In genomic region chr12:7018350-7019042, GRCh38 we compare ENCODE assay signal across 1 cellular context.
TF ChIP-seq lines count a peak whose summit lies in the region.

LPCAT3 (minus strand) TSS chr12:7018476; CDS start chr12:7018424, 52 bp downstream.

TF ChIP-seq in HepG2, 621 proteins besides CTCF, POLR2A, EP300 and RAD21 (continued from another document and continues in another):
- TF ChIP-seq DDIT3 (CRISPR knock-in tag; IDR thresholded peaks at IDR 0.05): no peak
- TF ChIP-seq ERF (CRISPR knock-in tag; IDR thresholded peaks at IDR 0.05): peak; percentile 77
- TF ChIP-seq NFKBIZ (CRISPR knock-in tag; IDR thresholded peaks at IDR 0.05): 0 out of 2 replicates have a peak, but pooled peaks have one; percentile 54
- TF ChIP-seq CBX5 (CRISPR knock-in tag; IDR thresholded peaks at IDR 0.05; ENCODE audit: borderline replicate concordance): no peak
- 0 out of 2 replicates have a peak, but pooled peaks have one; percentile 49 for TF ChIP-seq ZFP82 (CRISPR knock-in tag; IDR thresholded peaks at IDR 0.05; ENCODE audit: borderline replicate concordance)
- TF ChIP-seq EZH2 (conservative IDR thresholded peaks at IDR 0.05; ENCODE audit: low read depth, low read length): no peak
- TF ChIP-seq ZNF207 (IDR thresholded peaks at IDR 0.05; ENCODE audit: borderline replicate concordance): no peak
- no peak for TF ChIP-seq MBNL3 (CRISPR knock-in tag; conservative IDR thresholded peaks at IDR 0.05)
- TF ChIP-seq SP2 (CRISPR knock-in tag; IDR thresholded peaks at IDR 0.05): peak; percentile 86
- TF ChIP-seq PRPF4 (IDR thresholded peaks at IDR 0.05; ENCODE audit: low read depth, low read length, poor library complexity, severe bottlenecking): no peak
- TF ChIP-seq CREM (IDR thresholded peaks at IDR 0.05): peak; percentile 30
- TF ChIP-seq CREM (CRISPR knock-in tag; IDR thresholded peaks at IDR 0.05): no peak
- peak; percentile 59; the same call in 1 of the 2 replicates for TF ChIP-seq SOX5 (CRISPR knock-in tag; IDR thresholded peaks at IDR 0.05; ENCODE audit: borderline replicate concordance)
- 0 out of 2 replicates have a peak, but pooled peaks have one; percentile 26 for TF ChIP-seq RCOR2 (CRISPR knock-in tag; IDR thresholded peaks at IDR 0.05)
- no peak for TF ChIP-seq ZXDC (CRISPR knock-in tag; IDR thresholded peaks at IDR 0.05)
- no peak for TF ChIP-seq ATM (IDR thresholded peaks at IDR 0.05; ENCODE audit: borderline replicate concordance)
- peak; percentile 60 for TF ChIP-seq ZNF143 (CRISPR knock-in tag; IDR thresholded peaks at IDR 0.05)
- TF ChIP-seq PRDM15 (CRISPR knock-in tag; IDR thresholded peaks at IDR 0.05): 0 out of 2 replicates have a peak, but pooled peaks have one; percentile 9
- TF ChIP-seq ZNF225 (CRISPR knock-in tag; IDR thresholded peaks at IDR 0.05): no peak
- no peak for TF ChIP-seq CREB3 (CRISPR knock-in tag; IDR thresholded peaks at IDR 0.05)
- TF ChIP-seq SETDB1 (CRISPR knock-in tag; IDR thresholded peaks at IDR 0.05; ENCODE audit: borderline replicate concordance): no peak
- TF ChIP-seq PHF8 (CRISPR knock-in tag; IDR thresholded peaks at IDR 0.05): peak; percentile 73
- TF ChIP-seq POLR2G (IDR thresholded peaks at IDR 0.05; ENCODE audit: low read depth, low read length): peak; percentile 82
- TF ChIP-seq ELF1 (CRISPR knock-in tag; IDR thresholded peaks at IDR 0.05): peak; percentile 72
- TF ChIP-seq ZNF777 (CRISPR knock-in tag; IDR thresholded peaks at IDR 0.05): no peak
- TF ChIP-seq THRA (CRISPR knock-in tag; IDR thresholded peaks at IDR 0.05; ENCODE audit: borderline replicate concordance): peak; percentile 79; the same call in 1 of the 2 replicates
- no peak for TF ChIP-seq ZNF101 (CRISPR knock-in tag; IDR thresholded peaks at IDR 0.05; ENCODE audit: borderline replicate concordance, low read depth)
- no peak for TF ChIP-seq ATF6 (CRISPR knock-in tag; conservative IDR thresholded peaks at IDR 0.05)
- TF ChIP-seq ZNF850 (CRISPR knock-in tag; conservative IDR thresholded peaks at IDR 0.05): no peak
- peak; percentile 16; the same call in 1 of the 2 replicates for TF ChIP-seq ZNF792 (CRISPR knock-in tag; IDR thresholded peaks at IDR 0.05)
- TF ChIP-seq ZBTB2 (CRISPR knock-in tag; IDR thresholded peaks at IDR 0.05; ENCODE audit: low read depth): peak; percentile 59
- TF ChIP-seq TSC22D2 (CRISPR knock-in tag; IDR thresholded peaks at IDR 0.05; ENCODE audit: borderline replicate concordance): no peak
- TF ChIP-seq ZBTB38 (CRISPR knock-in tag; IDR thresholded peaks at IDR 0.05): no peak
- TF ChIP-seq YY1 (IDR thresholded peaks at IDR 0.05; ENCODE audit: insufficient read depth, insufficient replicate concordance, low read depth, low read length): peak; percentile 76
- TF ChIP-seq ELF3 (CRISPR knock-in tag; IDR thresholded peaks at IDR 0.05): 0 out of 2 replicates have a peak, but pooled peaks have one; percentile 56
- TF ChIP-seq NFYC (CRISPR knock-in tag; IDR thresholded peaks at IDR 0.05): peak; percentile 86
- TF ChIP-seq ZNF672 (CRISPR knock-in tag; IDR thresholded peaks at IDR 0.05): no peak
- TF ChIP-seq HNRNPUL1 (IDR thresholded peaks at IDR 0.05; ENCODE audit: low read depth, low read length): no peak
- 0 out of 2 replicates have a peak, but pooled peaks have one; percentile 44 for TF ChIP-seq ZNF337 (CRISPR knock-in tag; IDR thresholded peaks at IDR 0.05; ENCODE audit: borderline replicate concordance, low read depth)
- no peak for TF ChIP-seq ELF4 (CRISPR knock-in tag; IDR thresholded peaks at IDR 0.05; ENCODE audit: borderline replicate concordance)
- TF ChIP-seq RARA (CRISPR knock-in tag; IDR thresholded peaks at IDR 0.05): peak; percentile 88
- peak; percentile 33; the same call in 1 of the 2 replicates for TF ChIP-seq UBTF (CRISPR knock-in tag; IDR thresholded peaks at IDR 0.05)
- TF ChIP-seq KLF6 (CRISPR knock-in tag; IDR thresholded peaks at IDR 0.05): 0 out of 2 replicates have a peak, but pooled peaks have one; percentile 69
- no peak for TF ChIP-seq ZNF746 (CRISPR knock-in tag; IDR thresholded peaks at IDR 0.05)
- TF ChIP-seq LCORL (IDR thresholded peaks at IDR 0.05): no peak
- TF ChIP-seq LCORL (CRISPR knock-in tag; IDR thresholded peaks at IDR 0.05): peak; percentile 14
- peak; percentile 87 for TF ChIP-seq AGO2 (optimal IDR thresholded peaks at IDR 0.05; ENCODE audit: low read depth, low read length)
- TF ChIP-seq TFAP4 (IDR thresholded peaks at IDR 0.05; ENCODE audit: borderline replicate concordance, low read depth): peak; percentile 10; the same call in 1 of the 2 replicates
- peak; percentile 57; the same call in 1 of the 2 replicates for TF ChIP-seq ZNF138 (CRISPR knock-in tag; IDR thresholded peaks at IDR 0.05; ENCODE audit: low read depth)
- 0 out of 2 replicates have a peak, but pooled peaks have one; percentile 30 for TF ChIP-seq PAX8 (CRISPR knock-in tag; IDR thresholded peaks at IDR 0.05; ENCODE audit: borderline replicate concordance)
- TF ChIP-seq HOMEZ (CRISPR knock-in tag; IDR thresholded peaks at IDR 0.05; ENCODE audit: low read depth): 0 out of 2 replicates have a peak, but pooled peaks have one; percentile 33
